ENCODE assay signal across 12 cellular contexts in the genomic region with DNA sequence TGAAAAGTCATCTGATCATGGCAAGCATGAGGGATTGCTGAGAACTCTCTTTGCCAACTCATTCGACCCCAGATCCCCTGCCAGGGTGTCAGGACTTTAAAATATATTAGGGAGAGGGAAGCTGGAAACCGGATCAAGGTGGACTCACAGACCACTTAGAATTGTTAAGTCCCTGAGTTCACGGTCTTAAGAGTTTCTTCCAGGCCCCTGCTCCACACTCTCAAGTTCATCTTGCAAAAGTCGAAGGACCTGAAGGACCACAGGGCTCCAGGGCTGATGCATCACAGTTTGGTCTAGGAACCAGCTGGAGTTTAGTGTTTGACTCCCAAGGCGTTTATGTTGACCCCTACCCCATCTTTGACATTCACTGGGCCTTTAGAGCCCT. TPM values are rescaled to one million over a fixed set of nuclear protein-coding genes. Genes with fewer than 3 reads are reported as not detected.
A peak's percentile ranks its signal among the peaks of the same experiment; 100 is the strongest.
DNase-seq lines count a peak whose midpoint lies in the region; ATAC-seq and TF ChIP-seq lines count a peak whose summit lies in the region.
"Had no signal": no experiment of that assay in that cellular context is flagged by ENCODE, and none has a peak within 500 bp of the region (broad histone marks: within the 10 kb centered on the region; RNA-seq: fewer than 3 reads in every experiment).

No MANE protein-coding gene starts in this region.

- peak overlapping the region; percentile 77 for H3K27ac ChIP-seq in foreskin keratinocyte
- peak overlapping the region; percentile 57 to 70 for H3K27ac ChIP-seq in prostate gland
- H3K27ac ChIP-seq: SK-N-MC had no signal

- in situ Hi-C loops in G401 (cut with HindIII; ENCODE audit: low sequenced_read_pairs) = no loop called here

- H3K27ac Mint-ChIP-seq in Calu3 (ENCODE audit: unreplicated experiment) = peak overlapping the region; percentile 93
- no peak overlapping the region for H3K27ac Mint-ChIP-seq in WTC11

- intact Hi-C loops in Calu3 (cut with micrococcal nuclease; ENCODE audit: unreplicated experiment) (loop anchor here (2.0 kb wide), 1 partner anchor 14 kb away; no protein-coding TSS in a partner anchor), prostate gland (cut with DNase I) (no loop called here)

- no peaks in the 10 kb centered on the region for H3K9me3 Mint-ChIP-seq in Calu3 (ENCODE audit: low read depth, unreplicated experiment)
- H3K9me3 Mint-ChIP-seq in WTC11 = no peaks in the 10 kb centered on the region

- DNase-seq in Calu3 = no peak
- no peak for DNase-seq in WTC11 (ENCODE audit: low spot score)
- DNase-seq in foreskin keratinocyte = no peak
- no peak for DNase-seq in prostate gland (ENCODE audit: low spot score)
- DNase-seq in NCI-H1092 (lab: John Stamatoyannopoulos, UW) = no peak
- DNase-seq in kidney tubule cell (ENCODE audit: low spot score) = no peak
- no peak for DNase-seq in G401 (ENCODE audit: low spot score)
- DNase-seq: BE2C, Kasumi-1, NCI-H2029 treated with DMSO at 0.1 percent for 48 hours had no signal

- H3K4me3 Mint-ChIP-seq in Calu3 (ENCODE audit: low read depth, unreplicated experiment) = peak overlapping the region; percentile 90
- H3K4me3 Mint-ChIP-seq in WTC11 = peak overlapping the region; percentile 54; the same call in 1 of the 2 replicates

- no TSS peak for BruUV-seq in Calu3 (replicated peaks; lab: Mats Ljungman, UMichigan)

- H3K36me3 ChIP-seq in prostate gland = no peaks in the 10 kb centered on the region
- H3K36me3 ChIP-seq: BE2C had no signal

- TF ChIP-seq POLR2A in prostate gland (IDR thresholded peaks at IDR 0.05) = no peak

- H3K27me3 Mint-ChIP-seq in Calu3 (ENCODE audit: unreplicated experiment) (no peaks in the 10 kb centered on the region), WTC11 (ENCODE audit: low read depth) (no peaks in the 10 kb centered on the region; the same call in 1 of the 2 replicates)

- peak overlapping the region; percentile 30 to 32 for H3K4me3 ChIP-seq in prostate gland

- no peaks in the 10 kb centered on the region for H3K9me3 ChIP-seq in prostate gland
- H3K9me3 ChIP-seq: BE2C had no signal

- peaks cover 30% of the 10 kb centered on the region for H3K4me1 ChIP-seq in foreskin keratinocyte
- no peaks in the 10 kb centered on the region for H3K4me1 ChIP-seq in prostate gland (replicated peaks)
- H3K4me1 ChIP-seq: BE2C had no signal

- H3K27me3 ChIP-seq in foreskin keratinocyte (no peaks in the 10 kb centered on the region), prostate gland (replicated peaks; ENCODE audit: insufficient read depth) (no peaks in the 10 kb centered on the region)

- CTCF ChIA-PET in Calu3 (lab: Charles Lee) = interaction anchor here (0.7 to 2.3 kb wide), 5 partner anchors 15 to 301 kb away, joined by 3 to 13 read pairs (median 6); no protein-coding TSS in a partner anchor
- CTCF ChIA-PET in WTC11 (lab: Charles Lee) = interaction anchor here (1.5 kb wide), 1 partner anchor 31 kb away, joined by 9 read pairs; no protein-coding TSS in a partner anchor

- TF ChIP-seq CTCF in Calu3 (IDR thresholded peaks at IDR 0.05; ENCODE audit: unreplicated experiment) (no peak), WTC11 (IDR thresholded peaks at IDR 0.05) (no peak), foreskin keratinocyte (conservative IDR thresholded peaks at IDR 0.05) (no peak), prostate gland (IDR thresholded peaks at IDR 0.05) (no peak)

- no peak; the same call in 1 of the 2 replicates for ATAC-seq in WTC11
- ATAC-seq in foreskin keratinocyte = peak; percentile 10
- ATAC-seq in HG02840 (IDR thresholded peaks at IDR 0.05; ENCODE audit: low FRiP score, unreplicated experiment) = no peak

- POLR2A ChIA-PET in WTC11 (lab: Charles Lee) = no interaction called here

- H3K4me1 Mint-ChIP-seq in Calu3 (ENCODE audit: low read depth, unreplicated experiment) (peaks cover 16% of the 10 kb centered on the region), WTC11 (peaks cover 27% of the 10 kb centered on the region)

- peaks cover 22% of the 10 kb centered on the region for H3K36me3 Mint-ChIP-seq in Calu3 (ENCODE audit: insufficient read depth, unreplicated experiment)
- no peaks in the 10 kb centered on the region for H3K36me3 Mint-ChIP-seq in WTC11

- 43% methylated on average over 5 of the region's 5 CpGs for WGBS in prostate gland

TF ChIP-seq in WTC11, 78 proteins besides CTCF, POLR2A, EP300 and RAD21:
- no peak for TF ChIP-seq EMX1 (CRISPR knock-in tag; IDR thresholded peaks at IDR 0.05)
TF ChIP-seq in WTC11: peak in this region for 0.

RNA-seq across cellular contexts. Expression of gene RASSF9, which starts 0.5 kb away (rescaled TPM):
- 3.0 and 3.3 TPM in 2 replicates for total RNA-seq in Calu3 (2022)
- total RNA-seq in WTC11 (2021) = 0.25 to 0.33 TPM (median 0.30 TPM) in 3 replicates
- 2.0 and 2.7 TPM in 2 replicates for total RNA-seq in foreskin keratinocyte
- polyA plus RNA-seq in foreskin keratinocyte = 0.51 and 0.74 TPM in 2 replicates
- 1 to 10 TPM; 1.4 to 3.5 TPM for total RNA-seq in prostate gland
- 0.31 TPM in 1 of 2 replicates, not detected in the other for total RNA-seq in G401 (2014; rRNA removed; shearing (Covaris generic))

RNA-seq across cellular contexts. Expression of gene NTS, which starts 37.4 kb away (rescaled TPM):
- total RNA-seq in Calu3 (2022) (not detected in 2 replicates), WTC11 (2021) (21.9 to 22.5 TPM (median 22.1 TPM) in 3 replicates), foreskin keratinocyte (not detected in 2 replicates), prostate gland (under 1 TPM in 1 of 2 donors, not detected in 1; 0.96 TPM)
- polyA plus RNA-seq in foreskin keratinocyte = not detected in 2 replicates
- total RNA-seq in G401 (2014; rRNA removed; shearing (Covaris generic)) = 23.9 and 27.4 TPM in 2 replicates

Comparison
In these comparisons a context has a peak if more than half of its experiments do, and no peak if none do; other contexts are left out.
1. RNA of gene NTS, which starts 37.4 kb away (total RNA-seq): 23.9 to 27.4 TPM in G401 and 21.9 to 22.5 TPM in WTC11; 0.96 TPM in prostate gland, not detected in Calu3 and not detected in foreskin keratinocyte; every median in the first group is over 10 times any median in the second.